Comparison of ENCODE assay signal across 8 cellular contexts in the genomic region with DNA sequence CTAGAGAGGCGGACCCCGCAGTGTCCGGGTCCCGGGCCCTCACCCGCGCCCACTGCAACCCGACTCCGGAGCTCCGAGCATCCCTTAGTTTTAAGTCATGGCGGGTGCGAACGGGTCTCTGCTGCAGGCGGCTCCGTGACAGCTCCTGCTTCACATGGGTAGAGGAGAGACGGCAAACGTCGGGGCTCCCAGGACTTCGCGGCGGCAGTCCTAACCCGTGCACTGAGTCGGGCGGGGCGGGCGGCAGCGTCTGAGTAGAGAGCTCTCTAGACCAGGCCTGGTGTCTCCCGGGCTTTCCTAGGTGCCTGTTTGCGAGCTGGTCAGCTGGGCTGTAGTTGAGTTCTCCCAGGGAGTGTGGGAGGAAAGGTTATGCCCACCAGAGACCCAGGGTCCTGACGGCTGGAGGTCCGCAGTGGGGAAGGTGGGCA. TPM values are rescaled to one million over a fixed set of nuclear protein-coding genes. Genes with fewer than 3 reads are reported as not detected.
DNase-seq lines count a peak whose midpoint lies in the region; ATAC-seq, FAIRE-seq and TF ChIP-seq lines count a peak whose summit lies in the region.

No MANE protein-coding gene starts in this region.

- ATAC-seq in A549 (peak; percentile 30 to 50; a peak in 5 of 6 replicates), left lung (peak; percentile 0)

- H3K4me1 Mint-ChIP-seq in HFFc6 (ENCODE audit: low read depth): peaks cover 26% of the 10 kb centered on the region

- no peak for TF ChIP-seq CTCF in A549 (IDR thresholded peaks at IDR 0.05)
- TF ChIP-seq CTCF in HFFc6 (IDR thresholded peaks at IDR 0.05): no peak
- TF ChIP-seq CTCF in left lung (IDR thresholded peaks at IDR 0.05): no peak
- no peak for TF ChIP-seq CTCF in transverse colon (IDR thresholded peaks at IDR 0.05)

- peak overlapping the region; percentile 90 for H3K9ac ChIP-seq in adipocyte (ENCODE audit: low read length)

- peak overlapping the region; percentile 68 for H3K4me3 ChIP-seq in A549
- H3K4me3 ChIP-seq in adipocyte (ENCODE audit: low read length): peak overlapping the region; percentile 88
- peak overlapping the region; percentile 94 to 95 for H3K4me3 ChIP-seq in left lung
- peak overlapping the region; percentile 71 to 97 (median 76) for H3K4me3 ChIP-seq in transverse colon

- POLR2A ChIA-PET in A549 (lab: Yijun Ruan, JAX): interaction anchor here (0.7 to 2.1 kb wide), 8 partner anchors 8 to 107 kb away, joined by 3 to 15 read pairs (median 4); partner anchors contain the start of genes RPS2 and TRAF7

- CTCF ChIA-PET in A549 (lab: Yijun Ruan, JAX): interaction anchor here (0.8 to 3.9 kb wide), 9 partner anchors 9 to 125 kb away, joined by 3 to 29 read pairs (median 6); no protein-coding TSS in a partner anchor

- no peak for FAIRE-seq in A549 (lab: Jason Lieb, UNC)

- intact Hi-C loops in left lung (cut with DNase I) (no loop called here), transverse colon (cut with DNase I; ENCODE audit: low total_unique reads) (loop anchor here (10.0 kb wide), 1 partner anchor 1613 kb away; no protein-coding TSS in a partner anchor)

- no peaks in the 10 kb centered on the region for H3K9me3 Mint-ChIP-seq in HFFc6

- H3K36me3 ChIP-seq in adipocyte (ENCODE audit: control insufficient read depth, insufficient read depth, low read length, severe bottlenecking) (peaks cover 19% of the 10 kb centered on the region), left lung (peaks cover 0 to 31% of the 10 kb centered on the region in 2 donors), transverse colon (peaks cover 0 to under 1% (median 0%) of the 10 kb centered on the region in 4 donors)

- H3K27me3 ChIP-seq in adipocyte (replicated peaks; ENCODE audit: control insufficient read depth, insufficient read depth, low read length) (no peaks in the 10 kb centered on the region), left lung (no peaks in the 10 kb centered on the region), transverse colon (no peaks in the 10 kb centered on the region)

- 1% methylated on average over 24 of the region's 30 CpGs for WGBS in A549 (ENCODE audit: missing lambda C conversion rate)
- WGBS in transverse colon (ENCODE audit: low coverage in 1 of 2), 2 donors: 0 to 1% methylated on average over 3 to 26 of the region's 30 CpGs

- no peaks in the 10 kb centered on the region; the same call in 1 of the 2 replicates for H3K36me3 Mint-ChIP-seq in HFFc6 (ENCODE audit: low read depth)

- H3K27ac ChIP-seq in A549 (peak overlapping the region; percentile 73 to 91), left lung (peak overlapping the region in 1 of 2 donors; percentile 74), transverse colon (peak overlapping the region; percentile 86 to 92 (median 88))

- TF ChIP-seq POLR2A in A549 (IDR thresholded peaks at IDR 0.05; ENCODE audit: low read length) (no peak), transverse colon (IDR thresholded peaks at IDR 0.05) (no peak)

- DNase-seq in A549 (ENCODE audit: low read depth in 1 of 2, low spot score in 1 of 2) (no peak), HFFc6 (no peak), adipocyte (ENCODE audit: low read depth) (peak; percentile 51), left lung (no peak), transverse colon (peak; percentile 41), NK-92 (lab: John Stamatoyannopoulos, UW; ENCODE audit: unreplicated experiment) (no peak), NCI-H1694 (lab: John Stamatoyannopoulos, UW) (no peak), NCI-H1436 treated with DMSO at 0.1 percent for 48 hours (lab: John Stamatoyannopoulos, UW) (no peak)

- TF ChIP-seq RAD21 in A549 (conservative IDR thresholded peaks at IDR 0.05 in 1 of 2, IDR thresholded peaks at IDR 0.05 in 1 of 2): no peak

- TF ChIP-seq EP300 in A549 (IDR thresholded peaks at IDR 0.05) (no peak), transverse colon (IDR thresholded peaks at IDR 0.05; ENCODE audit: low read depth) (no peak)

- H3K9me3 ChIP-seq in A549: no peaks in the 10 kb centered on the region
- H3K9me3 ChIP-seq in adipocyte (ENCODE audit: control insufficient read depth, low read length): no peaks in the 10 kb centered on the region
- no peaks in the 10 kb centered on the region for H3K9me3 ChIP-seq in left lung
- H3K9me3 ChIP-seq in transverse colon: no peaks in the 10 kb centered on the region

- in situ Hi-C loops in transverse colon (cut with MboI; ENCODE audit: low pct_ligation_motif_present in 1 of 4, low pct_unique_long_range_greater_than_20kb in 1 of 4, low sequenced_read_pairs in 3 of 4): no loop called here

- H3K27me3 Mint-ChIP-seq in HFFc6 (ENCODE audit: insufficient read depth): no peaks in the 10 kb centered on the region; the same call in 1 of the 2 replicates

- H3K4me2 ChIP-seq in A549: peak overlapping the region; percentile 98

- peak overlapping the region; percentile 67 for H3K27ac Mint-ChIP-seq in HFFc6

- H3K4me3 Mint-ChIP-seq in HFFc6: peak overlapping the region; percentile 96

- H3K4me1 ChIP-seq in A549 (peaks cover 29% of the 10 kb centered on the region), adipocyte (ENCODE audit: control insufficient read depth, insufficient read depth, low read length) (peaks cover 8% of the 10 kb centered on the region), left lung (peaks cover 26 to 53% of the 10 kb centered on the region in 2 donors), transverse colon (peaks cover 25 to 47% (median 41%) of the 10 kb centered on the region in 4 donors)

TF ChIP-seq in A549, 52 proteins besides CTCF, POLR2A, EP300 and RAD21 (continues in another document):
- no peak for TF ChIP-seq HOXB5 (CRISPR knock-in tag; IDR thresholded peaks at IDR 0.05)
- TF ChIP-seq PBX3 (IDR thresholded peaks at IDR 0.05): no peak
- TF ChIP-seq PHF8 (IDR thresholded peaks at IDR 0.05; ENCODE audit: borderline replicate concordance, low read depth): no peak
- TF ChIP-seq HEYL (CRISPR knock-in tag; IDR thresholded peaks at IDR 0.05): no peak
- no peak for TF ChIP-seq SMC3 (IDR thresholded peaks at IDR 0.05)

RNA-seq across cellular contexts. Expression of gene TSC2, which starts 0.3 kb away (rescaled TPM):
- polyA plus RNA-seq in A549 (2011; rRNA removed) (32.6 and 41.7 TPM in 2 replicates), A549 (2017; fragmentation: RNase III; extraction: RNeasy Plus Mini Kit Qiagen cat#74134 plus additional on column Dnase treatment) (42.0 to 47.3 TPM (median 45.1 TPM) in 3 replicates)
- 74.0 and 77.7 TPM in 2 replicates for polyA plus RNA-seq in A549 (2012; cell fraction: cytosol; rRNA removed)
- 311 and 430 TPM in 2 replicates for polyA plus RNA-seq in A549 (2012; cell fraction: nucleus; rRNA removed)
- 80.5 and 91.2 TPM in 2 replicates for polyA minus RNA-seq in A549 (2011; rRNA and poly(A)+ RNA removed)
- 10 to 100 TPM; 72.0 to 88.3 (median 83.2) TPM for total RNA-seq in HFFc6 (2021; fragmentation: NEBNext Ultra II Directional; extraction: Animal tissue kit (Norgen Biotek cat#: 25700))
- total RNA-seq in left lung (100 to 1,000 TPM; 116 to 126 TPM), transverse colon (100 to 1,000 TPM in 2 of 4 donors, 10 to 100 TPM in 2; 88.3 to 206 (median 127) TPM)

RNA-seq across cellular contexts. Expression of gene NTHL1, which starts 0.5 kb away (rescaled TPM):
- polyA plus RNA-seq in A549 (2011; rRNA removed): 28.8 and 34.8 TPM in 2 replicates
- polyA plus RNA-seq in A549 (2012; cell fraction: cytosol; rRNA removed): 132 and 135 TPM in 2 replicates
- 134 and 191 TPM in 2 replicates for polyA plus RNA-seq in A549 (2012; cell fraction: nucleus; rRNA removed)
- 41.4 to 42.3 TPM (median 42.1 TPM) in 3 replicates for polyA plus RNA-seq in A549 (2017; fragmentation: RNase III; extraction: RNeasy Plus Mini Kit Qiagen cat#74134 plus additional on column Dnase treatment)
- 8.9 and 13.9 TPM in 2 replicates for polyA minus RNA-seq in A549 (2011; rRNA and poly(A)+ RNA removed)
- total RNA-seq in HFFc6 (2021; fragmentation: NEBNext Ultra II Directional; extraction: Animal tissue kit (Norgen Biotek cat#: 25700)): 10 to 100 TPM; 23.7 to 31.5 (median 26.4) TPM
- 10 to 100 TPM; 19.4 to 29.8 TPM for total RNA-seq in left lung
- 10 to 100 TPM; 12.7 to 32.9 (median 23.2) TPM for total RNA-seq in transverse colon

RNA-seq across cellular contexts. Expression of gene NHERF2, which starts 21.4 kb away (rescaled TPM):
- polyA plus RNA-seq in A549 (2011; rRNA removed): 33.1 and 35.0 TPM in 2 replicates
- polyA plus RNA-seq in A549 (2012; cell fraction: cytosol; rRNA removed): 72.4 and 90.6 TPM in 2 replicates
- polyA plus RNA-seq in A549 (2012; cell fraction: nucleus; rRNA removed): 67.1 and 86.4 TPM in 2 replicates
- 27.3 to 32.3 TPM (median 31.0 TPM) in 3 replicates for polyA plus RNA-seq in A549 (2017; fragmentation: RNase III; extraction: RNeasy Plus Mini Kit Qiagen cat#74134 plus additional on column Dnase treatment)
- polyA minus RNA-seq in A549 (2011; rRNA and poly(A)+ RNA removed): 9.9 and 14.4 TPM in 2 replicates
- 100 to 1,000 TPM; 140 to 177 (median 152) TPM for total RNA-seq in HFFc6 (2021; fragmentation: NEBNext Ultra II Directional; extraction: Animal tissue kit (Norgen Biotek cat#: 25700))
- 100 to 1,000 TPM; 186 to 349 TPM for total RNA-seq in left lung
- 10 to 100 TPM in 3 of 4 donors, 1 to 10 TPM in 1; 3.7 to 61.9 (median 29.8) TPM for total RNA-seq in transverse colon

RNA-seq across cellular contexts. Expression of gene NPW, which starts 28.5 kb away (rescaled TPM):
- polyA plus RNA-seq in A549 (2011; rRNA removed) (0.13 and 0.26 TPM in 2 replicates), A549 (2017; fragmentation: RNase III; extraction: RNeasy Plus Mini Kit Qiagen cat#74134 plus additional on column Dnase treatment) (1.0 to 1.6 TPM (median 1.2 TPM) in 3 replicates)
- 0.83 and 1.2 TPM in 2 replicates for polyA plus RNA-seq in A549 (2012; cell fraction: cytosol; rRNA removed)
- polyA plus RNA-seq in A549 (2012; cell fraction: nucleus; rRNA removed): 7.5 and 11.1 TPM in 2 replicates
- not detected in 2 replicates for polyA minus RNA-seq in A549 (2011; rRNA and poly(A)+ RNA removed)
- 1 to 10 TPM in 4 of 6 experiments, under 1 TPM in 2; 0.57 to 2.1 (median 1.4) TPM for total RNA-seq in HFFc6 (2021; fragmentation: NEBNext Ultra II Directional; extraction: Animal tissue kit (Norgen Biotek cat#: 25700))
- total RNA-seq in left lung (1 to 10 TPM in 1 of 2 donors, under 1 TPM in 1; 0.94 to 3.1 TPM), transverse colon (under 1 TPM in 1 of 4 donors, not detected in 3; 0.41 TPM)

RNA-seq across cellular contexts. Expression of gene ZNF598, which starts 38.5 kb away (rescaled TPM):
- polyA plus RNA-seq in A549 (2011; rRNA removed) (15.3 and 17.7 TPM in 2 replicates), A549 (2017; fragmentation: RNase III; extraction: RNeasy Plus Mini Kit Qiagen cat#74134 plus additional on column Dnase treatment) (32.7 to 35.0 TPM (median 33.8 TPM) in 3 replicates)
- polyA plus RNA-seq in A549 (2012; cell fraction: cytosol; rRNA removed): 52.2 and 62.7 TPM in 2 replicates
- 120 and 183 TPM in 2 replicates for polyA plus RNA-seq in A549 (2012; cell fraction: nucleus; rRNA removed)
- polyA minus RNA-seq in A549 (2011; rRNA and poly(A)+ RNA removed): 12.7 and 17.2 TPM in 2 replicates
- total RNA-seq in HFFc6 (2021; fragmentation: NEBNext Ultra II Directional; extraction: Animal tissue kit (Norgen Biotek cat#: 25700)): 10 to 100 TPM; 37.1 to 48.1 (median 40.7) TPM
- total RNA-seq in left lung (10 to 100 TPM; 31.5 to 45.9 TPM), transverse colon (100 to 1,000 TPM in 1 of 4 donors, 10 to 100 TPM in 3; 28.3 to 145 (median 42.0) TPM)

Comparison
In these comparisons a context has a peak if more than half of its experiments do, and no peak if none do; other contexts are left out.
1. DNase-seq: peak in adipocyte (single experiment) and transverse colon (single experiment); none in A549 (0 of 2), HFFc6 (single experiment), left lung (0 of 2), NK-92 (single experiment), NCI-H1694 (single experiment) and NCI-H1436 treated with DMSO at 0.1 percent for 48 hours (single experiment).
2. Peak in every context shown above with its lines, with median percentiles within 50 percentile points of each other: H3K4me3 ChIP-seq.